ENCODE assay signal across 12 cellular contexts in genomic region chr21:25487046-25487594, GRCh38.
A peak's percentile ranks its signal among the peaks of the same experiment; 100 is the strongest.
DNase-seq lines count a peak whose midpoint lies in the region; ATAC-seq, FAIRE-seq and TF ChIP-seq lines count a peak whose summit lies in the region.
"Had no signal": no experiment of that assay in that cellular context is flagged by ENCODE, and none has a peak within 500 bp of the region (broad histone marks: within the 10 kb centered on the region; RNA-seq: fewer than 3 reads in every experiment).

No MANE protein-coding gene starts in this region.

- peaks cover 14 to 18% of the 10 kb centered on the region in 2 donors for H3K9me3 Mint-ChIP-seq in activated T-cell treated with anti-CD3 and anti-CD28 coated beads, Interleukin-2, amount 50 U/mL, for 72 hours
- peaks cover 29 to 34% of the 10 kb centered on the region in 2 donors for H3K9me3 Mint-ChIP-seq in stimulated activated naive CD8-positive, alpha-beta T cell treated with anti-CD3 and anti-CD28 coated beads, Interleukin-15, amount 100 ng/mL, for 72 hours

- peaks cover 22 to 33% of the 10 kb centered on the region in 2 donors for H3K36me3 Mint-ChIP-seq in activated T-cell treated with anti-CD3 and anti-CD28 coated beads, Interleukin-2, amount 50 U/mL, for 72 hours (ENCODE audit: insufficient read depth in 2 of 2)

- no peak overlapping the region for H3K4me3 ChIP-seq in NB4 (ENCODE audit: low read depth, low read length)

- TF ChIP-seq POLR2A in NB4 (IDR thresholded peaks at IDR 0.05; ENCODE audit: extremely low read depth, insufficient read length) = no peak

- no peaks in the 10 kb centered on the region for H3K27me3 Mint-ChIP-seq in activated T-cell treated with anti-CD3 and anti-CD28 coated beads, Interleukin-2, amount 50 U/mL, for 72 hours (ENCODE audit: low read depth)
- H3K27me3 Mint-ChIP-seq in stimulated activated naive CD8-positive, alpha-beta T cell treated with anti-CD3 and anti-CD28 coated beads, Interleukin-15, amount 100 ng/mL, for 72 hours = no peaks in the 10 kb centered on the region

- ATAC-seq in activated T-cell treated with anti-CD3 and anti-CD28 coated beads, Interleukin-2, amount 50 U/mL, for 72 hours (replicated peaks in 1 of 2) = peak; percentile 77 to 78
- ATAC-seq in HG02840 (IDR thresholded peaks at IDR 0.05; ENCODE audit: low FRiP score, unreplicated experiment) (peak; percentile 71), left lobe of liver (no peak)
- peak; percentile 90 for ATAC-seq in stimulated activated naive CD8-positive, alpha-beta T cell treated with anti-CD3 and anti-CD28 coated beads, Interleukin-15, amount 100 ng/mL, for 72 hours

- FAIRE-seq in HTR-8/SVneo (lab: Jason Lieb, UNC) = no peak
- FAIRE-seq: endometrium, H54 had no signal

- peaks cover 82% of the 10 kb centered on the region for H3K4me1 Mint-ChIP-seq in activated T-cell treated with anti-CD3 and anti-CD28 coated beads, Interleukin-2, amount 50 U/mL, for 72 hours (ENCODE audit: low read depth)
- H3K4me1 Mint-ChIP-seq in stimulated activated naive CD8-positive, alpha-beta T cell treated with anti-CD3 and anti-CD28 coated beads, Interleukin-15, amount 100 ng/mL, for 72 hours = peaks cover 68% of the 10 kb centered on the region

- TF ChIP-seq CTCF in NB4 (IDR thresholded peaks at IDR 0.05; ENCODE audit: low read depth, low read length) = no peak

- H3K27ac Mint-ChIP-seq in activated T-cell treated with anti-CD3 and anti-CD28 coated beads, Interleukin-2, amount 50 U/mL, for 72 hours = peak overlapping the region; percentile 99
- H3K27ac Mint-ChIP-seq in stimulated activated naive CD8-positive, alpha-beta T cell treated with anti-CD3 and anti-CD28 coated beads, Interleukin-15, amount 100 ng/mL, for 72 hours = peak overlapping the region; percentile 81 to 95

- H3K4me3 Mint-ChIP-seq in activated T-cell treated with anti-CD3 and anti-CD28 coated beads, Interleukin-2, amount 50 U/mL, for 72 hours = peak overlapping the region; percentile 73 to 87
- H3K4me3 Mint-ChIP-seq in stimulated activated naive CD8-positive, alpha-beta T cell treated with anti-CD3 and anti-CD28 coated beads, Interleukin-15, amount 100 ng/mL, for 72 hours = peak overlapping the region; percentile 60 to 63

- no peak for DNase-seq in activated T-cell treated with anti-CD3 and anti-CD28 coated beads, Interleukin-2, amount 50 U/mL, for 72 hours
- DNase-seq in activated T-cell treated with anti-CD3 and anti-CD28 coated beads, Interleukin-2, amount 50 U/mL, for 1 hour = no peak
- peak; percentile 75 for DNase-seq in NB4 (ENCODE audit: low read depth)
- peak in 1 of 2 donors; percentile 17 for DNase-seq in stimulated activated naive CD8-positive, alpha-beta T cell treated with anti-CD3 and anti-CD28 coated beads, Interleukin-15, amount 100 ng/mL, for 72 hours
- DNase-seq in left lobe of liver (ENCODE audit: low spot score) = no peak
- DNase-seq in HTR-8/SVneo (ENCODE audit: insufficient read length, low spot score) = no peak
- no peak for DNase-seq in NCI-H526 (lab: John Stamatoyannopoulos, UW)
- DNase-seq: mesenchymal stem cell, NCI-H69 had no signal
